ENCODE assay signal across 14 cellular contexts in genomic region chr12:80101126-80101525, GRCh38. TPM values are rescaled to one million over a fixed set of nuclear protein-coding genes. Genes with fewer than 3 reads are reported as not detected.
A peak's percentile ranks its signal among the peaks of the same experiment; 100 is the strongest.
DNase-seq lines count a peak whose midpoint lies in the region; ATAC-seq, FAIRE-seq and TF ChIP-seq lines count a peak whose summit lies in the region.
"Had no signal": no experiment of that assay in that cellular context is flagged by ENCODE, and none has a peak within 500 bp of the region (broad histone marks: within the 10 kb centered on the region; RNA-seq: fewer than 3 reads in every experiment).

No MANE protein-coding gene starts in this region.

- intact Hi-C loops in uterus (cut with DNase I; ENCODE audit: low total_unique reads): no loop called here

- ATAC-seq in GM18861 (IDR thresholded peaks at IDR 0.05; ENCODE audit: unreplicated experiment): no peak
- ATAC-seq: A549 had no signal

- no peak overlapping the region for H3K4me3 ChIP-seq in epithelial cell of esophagus (ENCODE audit: low read length)
- H3K4me3 ChIP-seq in uterus: no peak overlapping the region
- H3K4me3 ChIP-seq: A549, SJCRH30 had no signal

- DNase-seq in NCI-H510A treated with DMSO at 0.1 percent for 48 hours (lab: John Stamatoyannopoulos, UW) (peak; percentile 71), NCI-H510A (lab: John Stamatoyannopoulos, UW) (no peak), NOMO-1 treated with DMSO at 0.1 percent for 48 hours (lab: John Stamatoyannopoulos, UW; ENCODE audit: unreplicated experiment) (peak; percentile 18), epithelial cell of esophagus (ENCODE audit: low read depth) (peak; percentile 86), uterus (no peak), cerebellum (ENCODE audit: low spot score) (no peak), GM12891 (ENCODE audit: insufficient read length, low spot score) (no peak)
- DNase-seq: activated CD4-positive, alpha-beta memory T cell treated with anti-CD3 and anti-CD28 coated beads for 36 hours; cortex of kidney; midbrain; NCI-H146 had no signal

- no peaks in the 10 kb centered on the region for H3K36me3 ChIP-seq in uterus
- H3K36me3 ChIP-seq: SJCRH30 had no signal

- no peak for TF ChIP-seq CTCF in epithelial cell of esophagus (IDR thresholded peaks at IDR 0.05; ENCODE audit: insufficient read depth, low read depth, low read length, missing control alignments)
- no peak for TF ChIP-seq CTCF in uterus (IDR thresholded peaks at IDR 0.05)

- TF ChIP-seq POLR2A in uterus (IDR thresholded peaks at IDR 0.05): no peak
- no peak for TF ChIP-seq POLR2A in GM12891 (IDR thresholded peaks at IDR 0.05; ENCODE audit: low read depth, low read length)

- peak overlapping the region; percentile 16 to 39 for H3K27ac ChIP-seq in uterus
- H3K27ac ChIP-seq: A549, SJCRH30 had no signal

- H3K27me3 ChIP-seq in uterus: no peaks in the 10 kb centered on the region
- H3K27me3 ChIP-seq: SJCRH30 had no signal

- no peak for FAIRE-seq in GM12891 (lab: Jason Lieb, UNC)
- FAIRE-seq: A549 had no signal

- H3K4me1 ChIP-seq in uterus: no peaks in the 10 kb centered on the region
- H3K4me1 ChIP-seq: A549, SJCRH30 had no signal

- H3K9me3 ChIP-seq in uterus: no peaks in the 10 kb centered on the region
- H3K9me3 ChIP-seq: A549, SJCRH30 had no signal

TF ChIP-seq in GM12891, 5 proteins besides CTCF, POLR2A, EP300 and RAD21:
- TF ChIP-seq SPI1 (IDR thresholded peaks at IDR 0.05; ENCODE audit: low read depth, low read length) (no peak), PAX5 (IDR thresholded peaks at IDR 0.05; ENCODE audit: insufficient read depth, low read length, severe bottlenecking) (no peak), POU2F2 (IDR thresholded peaks at IDR 0.05; ENCODE audit: low read depth, low read length) (no peak), POLR2AphosphoS5 (IDR thresholded peaks at IDR 0.05; ENCODE audit: low read depth, low read length) (no peak), TAF1 (IDR thresholded peaks at IDR 0.05; ENCODE audit: low read depth, low read length) (no peak)

RNA-seq across cellular contexts. Expression of gene OTOGL, which starts 1.8 kb away (rescaled TPM):
- 1 to 10 TPM in 2 of 4 donors, under 1 TPM in 2; 0.26 to 1.8 (median 1.2) TPM for total RNA-seq in uterus
- 1.4 TPM for total RNA-seq in cerebellum
- polyA plus RNA-seq in GM12891 (2012; ENCODE audit: low read depth, missing spikeins): 0.09 TPM
- total RNA-seq: activated CD4-positive, alpha-beta memory T cell treated with anti-CD3 and anti-CD28 coated beads for 36 hours had no signal

Comparison
In these comparisons a context has a peak if more than half of its experiments do, and no peak if none do; other contexts are left out.
1. DNase-seq: peak in NCI-H510A treated with DMSO at 0.1 percent for 48 hours (single experiment), NOMO-1 treated with DMSO at 0.1 percent for 48 hours (single experiment) and epithelial cell of esophagus (single experiment); none in NCI-H510A (single experiment), uterus (0 of 2), cerebellum (single experiment) and GM12891 (single experiment).